ENCODE assay signal across 19 cellular contexts in the genomic region with DNA sequence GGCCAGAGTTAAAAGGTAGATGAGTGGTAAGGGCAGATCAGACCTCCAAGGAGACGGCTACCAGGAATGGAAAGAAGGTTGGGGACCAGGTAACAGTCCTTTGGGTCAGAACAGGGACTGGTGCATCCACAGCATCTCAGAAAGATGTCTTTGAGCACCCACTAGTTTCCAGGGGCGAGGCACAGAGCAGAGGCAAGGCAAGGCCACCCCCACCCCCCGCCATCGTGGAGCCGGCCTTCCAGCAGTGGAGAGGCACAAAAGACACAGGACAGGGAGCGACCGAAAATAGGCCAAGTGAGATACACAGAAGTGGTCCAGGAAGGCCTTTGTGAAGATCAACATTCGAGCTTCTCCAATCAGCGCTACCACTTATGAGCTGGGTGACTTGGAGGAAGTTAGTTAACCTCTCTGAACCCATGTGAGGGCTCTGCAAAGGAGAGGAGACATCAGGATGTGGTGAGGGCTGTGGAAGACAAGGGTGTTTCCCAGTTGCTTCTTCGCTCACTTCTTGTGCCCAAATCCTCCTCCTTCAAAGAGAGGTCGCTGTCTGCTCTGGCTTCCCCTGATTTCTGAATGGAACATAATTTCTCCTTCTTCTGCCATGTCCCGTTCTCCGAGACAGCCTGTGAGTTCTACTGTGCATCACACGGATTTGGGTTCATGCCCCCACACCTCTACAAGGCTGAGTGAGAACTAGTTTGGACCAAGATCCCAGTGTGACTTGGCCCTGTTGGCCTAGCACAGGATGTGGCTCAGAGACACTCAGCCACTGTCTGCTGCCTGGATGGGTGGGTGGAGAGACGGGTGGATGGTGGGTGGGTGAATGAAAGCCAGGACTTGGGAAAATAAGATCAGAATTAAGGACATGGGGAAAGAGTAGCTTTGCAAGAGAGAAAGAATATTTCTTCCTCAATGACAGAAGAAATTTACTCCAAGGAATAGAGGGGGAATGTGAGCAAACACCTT. TPM values are rescaled to one million over a fixed set of nuclear protein-coding genes. Genes with fewer than 3 reads are reported as not detected.
DNase-seq lines count a peak whose midpoint lies in the region; ATAC-seq and TF ChIP-seq lines count a peak whose summit lies in the region.
"Had no signal": no experiment of that assay in that cellular context is flagged by ENCODE, and none has a peak within 500 bp of the region (broad histone marks: within the 10 kb centered on the region; RNA-seq: fewer than 3 reads in every experiment).

No MANE protein-coding gene starts in this region.

- H2AFZ ChIP-seq in neuronal stem cell (ENCODE audit: low read length) = no peak overlapping the region

- H3K9ac ChIP-seq in neuronal stem cell (ENCODE audit: low read depth, low read length, poor library complexity) = no peak overlapping the region

- H3K4me1 ChIP-seq in HEK293 (ENCODE audit: control insufficient read depth, insufficient read depth, low read length) = no peaks in the 10 kb centered on the region
- peaks cover 21% of the 10 kb centered on the region in 2 donors for H3K4me1 ChIP-seq in neuronal stem cell (ENCODE audit: control insufficient read depth in 2 of 2, insufficient read depth in 1 of 2, low read depth in 1 of 2, low read length in 2 of 2)

- H3K36me3 Mint-ChIP-seq in activated CD4-positive, alpha-beta memory T cell treated with anti-CD3 and anti-CD28 coated beads, Interleukin-2, amount 10 ng/mL, durations not matched to agents 7 days and 5 days (ENCODE audit: low read depth) = no peaks in the 10 kb centered on the region
- no peaks in the 10 kb centered on the region for H3K36me3 Mint-ChIP-seq in activated CD4-positive, alpha-beta memory T cell treated with anti-CD3 and anti-CD28 coated beads for 36 hours
- H3K36me3 Mint-ChIP-seq in central memory CD8-positive, alpha-beta T cell (ENCODE audit: insufficient read depth) = peaks cover 4% of the 10 kb centered on the region
- H3K36me3 Mint-ChIP-seq: IgD-negative memory B cell had no signal

- H3K4me1 Mint-ChIP-seq in activated CD4-positive, alpha-beta memory T cell treated with anti-CD3 and anti-CD28 coated beads, Interleukin-2, amount 10 ng/mL, durations not matched to agents 7 days and 5 days = peaks cover 11% of the 10 kb centered on the region
- H3K4me1 Mint-ChIP-seq in activated CD4-positive, alpha-beta memory T cell treated with anti-CD3 and anti-CD28 coated beads for 36 hours (ENCODE audit: low read depth) = peaks cover 2% of the 10 kb centered on the region
- peaks cover 9% of the 10 kb centered on the region for H3K4me1 Mint-ChIP-seq in central memory CD8-positive, alpha-beta T cell

- no peak overlapping the region for H3K14ac ChIP-seq in neuronal stem cell (ENCODE audit: low read length)

- H3K9me3 ChIP-seq in HEK293 (ENCODE audit: control insufficient read depth, insufficient read depth, low read depth, low read length) = no peaks in the 10 kb centered on the region
- no peaks in the 10 kb centered on the region for H3K9me3 ChIP-seq in neuronal stem cell (replicated peaks in 1 of 2; ENCODE audit: control insufficient read depth in 2 of 2, insufficient read depth in 1 of 2, low read depth in 1 of 2, low read length in 2 of 2)

- no peak overlapping the region for H2BK120ac ChIP-seq in neuronal stem cell (ENCODE audit: low read depth, low read length)

- no peak overlapping the region for H3K4ac ChIP-seq in neuronal stem cell (ENCODE audit: low read length)

- TF ChIP-seq CTCF in HEK293 (tag by site-specific recombination; IDR thresholded peaks at IDR 0.05) = no peak

- no peak overlapping the region for H3K23ac ChIP-seq in neuronal stem cell (ENCODE audit: low read depth, low read length, poor library complexity)

- H3K9me3 Mint-ChIP-seq in activated CD4-positive, alpha-beta memory T cell treated with anti-CD3 and anti-CD28 coated beads, Interleukin-2, amount 10 ng/mL, durations not matched to agents 7 days and 5 days = no peaks in the 10 kb centered on the region
- H3K9me3 Mint-ChIP-seq in activated CD4-positive, alpha-beta memory T cell treated with anti-CD3 and anti-CD28 coated beads for 36 hours = no peaks in the 10 kb centered on the region
- H3K9me3 Mint-ChIP-seq in central memory CD8-positive, alpha-beta T cell = no peaks in the 10 kb centered on the region
- H3K9me3 Mint-ChIP-seq: IgD-negative memory B cell had no signal

- H2BK5ac ChIP-seq in neuronal stem cell (ENCODE audit: low read length) = no peak overlapping the region

- peak overlapping the region; percentile 60 for H2AK5ac ChIP-seq in neuronal stem cell (ENCODE audit: low read depth, low read length)

- no peak overlapping the region for H3K4me2 ChIP-seq in neuronal stem cell (ENCODE audit: insufficient read depth, low read length, poor library complexity, severe bottlenecking)

- peak overlapping the region; percentile 52 for H3K27ac Mint-ChIP-seq in activated CD4-positive, alpha-beta memory T cell treated with anti-CD3 and anti-CD28 coated beads, Interleukin-2, amount 10 ng/mL, durations not matched to agents 7 days and 5 days
- no peak overlapping the region for H3K27ac Mint-ChIP-seq in activated CD4-positive, alpha-beta memory T cell treated with anti-CD3 and anti-CD28 coated beads for 36 hours
- H3K27ac Mint-ChIP-seq in central memory CD8-positive, alpha-beta T cell (ENCODE audit: low read depth) = no peak overlapping the region
- H3K27ac Mint-ChIP-seq: IgD-negative memory B cell had no signal

- peaks cover 2% of the 10 kb centered on the region for H3K27me3 Mint-ChIP-seq in activated CD4-positive, alpha-beta memory T cell treated with anti-CD3 and anti-CD28 coated beads, Interleukin-2, amount 10 ng/mL, durations not matched to agents 7 days and 5 days
- peaks cover 26% of the 10 kb centered on the region for H3K27me3 Mint-ChIP-seq in activated CD4-positive, alpha-beta memory T cell treated with anti-CD3 and anti-CD28 coated beads for 36 hours
- H3K27me3 Mint-ChIP-seq in central memory CD8-positive, alpha-beta T cell = peaks cover 63% of the 10 kb centered on the region

- intact Hi-C loops in activated CD4-positive, alpha-beta memory T cell treated with anti-CD3 and anti-CD28 coated beads for 36 hours (cut with micrococcal nuclease) = no loop called here

- no peak for DNase-seq in activated CD4-positive, alpha-beta memory T cell treated with anti-CD3 and anti-CD28 coated beads, Interleukin-2, amount 10 ng/mL, durations not matched to agents 7 days and 5 days
- no peak for DNase-seq in activated CD4-positive, alpha-beta memory T cell treated with anti-CD3 and anti-CD28 coated beads for 36 hours
- peak in 1 of 2 donors; percentile 21 for DNase-seq in central memory CD8-positive, alpha-beta T cell (ENCODE audit: low spot score in 2 of 2)
- no peak for DNase-seq in neuronal stem cell (ENCODE audit: low spot score)
- no peak for DNase-seq in HuH-7.5 (ENCODE audit: low spot score)
- no peak for DNase-seq in NCI-H1105 (lab: John Stamatoyannopoulos, UW)
- DNase-seq: AML-193, GOT3, Kasumi-1, NCI-H1694 treated with DMSO at 0.1 percent for 48 hours, NCI-H446, NCI-H526, OCI-M1, Right ventricle myocardium superior had no signal

- H3K79me1 ChIP-seq in neuronal stem cell (ENCODE audit: low read depth, low read length) = no peaks in the 10 kb centered on the region

- no peak overlapping the region for H3K4me3 Mint-ChIP-seq in activated CD4-positive, alpha-beta memory T cell treated with anti-CD3 and anti-CD28 coated beads, Interleukin-2, amount 10 ng/mL, durations not matched to agents 7 days and 5 days
- no peak overlapping the region for H3K4me3 Mint-ChIP-seq in activated CD4-positive, alpha-beta memory T cell treated with anti-CD3 and anti-CD28 coated beads for 36 hours
- no peak overlapping the region for H3K4me3 Mint-ChIP-seq in central memory CD8-positive, alpha-beta T cell
- H3K4me3 Mint-ChIP-seq: IgD-negative memory B cell had no signal

- H3K36me3 ChIP-seq in HEK293 (ENCODE audit: control insufficient read depth in 2 of 2, insufficient read depth in 1 of 2, low read length in 2 of 2) = no peaks in the 10 kb centered on the region
- no peaks in the 10 kb centered on the region for H3K36me3 ChIP-seq in neuronal stem cell (replicated peaks in 1 of 2; ENCODE audit: control insufficient read depth in 2 of 2, insufficient read depth in 2 of 2, low read length in 2 of 2)

- H2BK15ac ChIP-seq in neuronal stem cell (ENCODE audit: low read length) = peak overlapping the region; percentile 2

- POLR2A ChIA-PET in activated CD4-positive, alpha-beta memory T cell treated with anti-CD3 and anti-CD28 coated beads, Interleukin-2, amount 10 ng/mL, durations not matched to agents 7 days and 5 days (lab: Charles Lee) = no interaction called here
- POLR2A ChIA-PET in activated CD4-positive, alpha-beta memory T cell treated with anti-CD3 and anti-CD28 coated beads for 36 hours (lab: Charles Lee) = no interaction called here
- POLR2A ChIA-PET in HEK293 (lab: Yijun Ruan, JAX) = no interaction called here

- H3K27ac ChIP-seq in HEK293 (ENCODE audit: extremely low read depth, low read depth, low read length) = no peak overlapping the region
- H3K27ac ChIP-seq in neuronal stem cell (replicated peaks; ENCODE audit: low read length) = no peak overlapping the region
- H3K27ac ChIP-seq: C4-2B had no signal

- ATAC-seq in central memory CD8-positive, alpha-beta T cell (replicated peaks; ENCODE audit: extremely low read depth, poor library complexity, severe bottlenecking) = peak; percentile 81
- no peak for ATAC-seq in GM18502 (IDR thresholded peaks at IDR 0.05; ENCODE audit: poor library complexity, unreplicated experiment)
- ATAC-seq: HCT116 had no signal

- peak overlapping the region; percentile 7 for H3K18ac ChIP-seq in neuronal stem cell (ENCODE audit: low read length)

- CTCF ChIA-PET in activated CD4-positive, alpha-beta memory T cell treated with anti-CD3 and anti-CD28 coated beads, Interleukin-2, amount 10 ng/mL, durations not matched to agents 7 days and 5 days (lab: Charles Lee) = no interaction called here
- CTCF ChIA-PET in activated CD4-positive, alpha-beta memory T cell treated with anti-CD3 and anti-CD28 coated beads for 36 hours (lab: Charles Lee) = no interaction called here
- CTCF ChIA-PET in HEK293 (lab: Yijun Ruan, JAX) = interaction anchor here (0.5 to 0.7 kb wide), 3 partner anchors 9 to 635 kb away, joined by 3 to 4 read pairs (median 3); no protein-coding TSS in a partner anchor

- H4K91ac ChIP-seq in neuronal stem cell (ENCODE audit: low read depth, low read length, poor library complexity) = no peak overlapping the region

- H3K4me3 ChIP-seq in HEK293 (ENCODE audit: low read depth, low read length) = no peak overlapping the region
- no peak overlapping the region for H3K4me3 ChIP-seq in neuronal stem cell (ENCODE audit: low read length in 2 of 2)

- no peak overlapping the region for H2BK12ac ChIP-seq in neuronal stem cell (ENCODE audit: low read length)

- H3K27me3 ChIP-seq in neuronal stem cell (ENCODE audit: control insufficient read depth in 3 of 3, insufficient read depth in 3 of 3, low read depth in 1 of 3, low read length in 3 of 3) = peaks cover 0 to 78% (median 1%) of the 10 kb centered on the region in 3 experiments

- WGBS in neuronal stem cell (ENCODE audit: extremely low coverage in 2 of 2, insufficient read length in 2 of 2, insufficient replicate concordance in 1 of 2), 2 donors = no CpG with 5 or more reads among the region's 15 CpGs

- H4K8ac ChIP-seq in neuronal stem cell (ENCODE audit: low read depth, low read length) = no peak overlapping the region

RNA-seq across cellular contexts. Expression of gene MSX1, which starts 16.7 kb away (rescaled TPM):
- total RNA-seq in activated CD4-positive, alpha-beta memory T cell treated with anti-CD3 and anti-CD28 coated beads, Interleukin-2, amount 10 ng/mL, durations not matched to agents 7 days and 5 days = not detected
- total RNA-seq in activated CD4-positive, alpha-beta memory T cell treated with anti-CD3 and anti-CD28 coated beads for 36 hours = under 1 TPM in 1 of 2 experiments, not detected in 1; 0.12 TPM
- polyA plus RNA-seq in neuronal stem cell (2013, experiment 1 of 2) = 1.6 TPM
- 1.8 TPM for polyA plus RNA-seq in neuronal stem cell (2013, experiment 2 of 2)
